Comparison of ENCODE assay signal across 11 cellular contexts in genomic region chr14:68459480-68460136, GRCh38.
DNase-seq lines count a peak whose midpoint lies in the region; ATAC-seq and TF ChIP-seq lines count a peak whose summit lies in the region.
"Had no signal": no experiment of that assay in that cellular context is flagged by ENCODE, and none has a peak within 500 bp of the region (broad histone marks: within the 10 kb centered on the region; RNA-seq: fewer than 3 reads in every experiment).

No MANE protein-coding gene starts in this region.

- H3K27ac ChIP-seq in CD8-positive, alpha-beta T cell (ENCODE audit: low read depth, low read length): no peak overlapping the region
- H3K27ac ChIP-seq in body of pancreas: peak overlapping the region; percentile 68 to 81 (median 74)
- peak overlapping the region; percentile 68 for H3K27ac ChIP-seq in skeletal muscle tissue (ENCODE audit: low read depth, low read length)

- no peaks in the 10 kb centered on the region for H3K4me1 ChIP-seq in CD8-positive, alpha-beta T cell (ENCODE audit: insufficient read depth, low read length)
- H3K4me1 ChIP-seq in body of pancreas: peaks cover 27% of the 10 kb centered on the region
- H3K4me1 ChIP-seq in skeletal muscle tissue (ENCODE audit: control insufficient read depth in 3 of 3, insufficient read depth in 3 of 3, low read length in 3 of 3): peaks cover 24 to 34% (median 25%) of the 10 kb centered on the region in 3 donors

- no peaks in the 10 kb centered on the region for H3K36me3 ChIP-seq in CD8-positive, alpha-beta T cell (ENCODE audit: insufficient read depth, low read length)
- H3K36me3 ChIP-seq in body of pancreas (replicated peaks in 1 of 2; ENCODE audit: insufficient read depth in 1 of 2, low read depth in 2 of 2) (no peaks in the 10 kb centered on the region), skeletal muscle tissue (ENCODE audit: control insufficient read depth in 3 of 3, insufficient read depth in 3 of 3, low read length in 3 of 3) (no peaks in the 10 kb centered on the region)

- H3K27me3 ChIP-seq in CD8-positive, alpha-beta T cell (ENCODE audit: insufficient read depth, low read length): no peaks in the 10 kb centered on the region
- H3K27me3 ChIP-seq in body of pancreas: no peaks in the 10 kb centered on the region
- no peaks in the 10 kb centered on the region for H3K27me3 ChIP-seq in skeletal muscle tissue (ENCODE audit: control insufficient read depth in 3 of 3, insufficient read depth in 3 of 3, low read length in 3 of 3)

- peaks cover 7% of the 10 kb centered on the region for H3K9me3 ChIP-seq in CD8-positive, alpha-beta T cell (ENCODE audit: low read length)
- H3K9me3 ChIP-seq in body of pancreas: peaks cover 0 to 1% (median 0%) of the 10 kb centered on the region in 3 donors
- peaks cover 0 to 4% (median 2%) of the 10 kb centered on the region in 3 donors for H3K9me3 ChIP-seq in skeletal muscle tissue (ENCODE audit: control insufficient read depth in 3 of 3, low read length in 3 of 3)

- no peak for ATAC-seq in CD8-positive, alpha-beta T cell
- ATAC-seq in body of pancreas: peak; percentile 19
- ATAC-seq in left lobe of liver: peak; percentile 3
- no peak for ATAC-seq in HG02759 (IDR thresholded peaks at IDR 0.05; ENCODE audit: unreplicated experiment)
- ATAC-seq in HG02678 (IDR thresholded peaks at IDR 0.05; ENCODE audit: unreplicated experiment): no peak
- no peak for ATAC-seq in HG03280 (IDR thresholded peaks at IDR 0.05; ENCODE audit: unreplicated experiment)

- TF ChIP-seq POLR2A in body of pancreas (IDR thresholded peaks at IDR 0.05): no peak

- no peak for DNase-seq in CD8-positive, alpha-beta T cell
- DNase-seq in body of pancreas (no peak), left lobe of liver (ENCODE audit: low spot score) (no peak), DMS 273 (lab: John Stamatoyannopoulos, UW; ENCODE audit: unreplicated experiment) (no peak)
- DNase-seq: activated effector memory CD4-positive, alpha-beta T cell treated with anti-CD3 and anti-CD28 coated beads, Interleukin-2, amount 50 U/mL, for 16 hours; NK-92 treated with Interleukin-12 subunit alpha and Interleukin-12 subunit beta, amount 100 ng/mL, for 24 hours had no signal

- no peak overlapping the region for H3K9ac ChIP-seq in skeletal muscle tissue (ENCODE audit: low read depth in 1 of 3, low read length in 3 of 3)

- no peak for TF ChIP-seq CTCF in CD8-positive, alpha-beta T cell (IDR thresholded peaks at IDR 0.05)
- TF ChIP-seq CTCF in body of pancreas (IDR thresholded peaks at IDR 0.05): no peak

- no peak overlapping the region for H3K4me3 Mint-ChIP-seq in CD8-positive, alpha-beta T cell

- no peak overlapping the region for H3K4me3 ChIP-seq in CD8-positive, alpha-beta T cell (ENCODE audit: low read depth, low read length)
- H3K4me3 ChIP-seq in body of pancreas: no peak overlapping the region
- H3K4me3 ChIP-seq in skeletal muscle tissue (ENCODE audit: low read length in 3 of 3): no peak overlapping the region
- H3K4me3 ChIP-seq: lung had no signal

- CTCF ChIA-PET in CD8-positive, alpha-beta T cell (lab: Charles Lee): interaction anchor here (1.1 to 1.2 kb wide), 3 partner anchors 8 to 65 kb away, joined by 3 read pairs; no protein-coding TSS in a partner anchor

- peaks cover 2% of the 10 kb centered on the region for H3K36me3 Mint-ChIP-seq in CD8-positive, alpha-beta T cell

- no peaks in the 10 kb centered on the region for H3K27me3 Mint-ChIP-seq in CD8-positive, alpha-beta T cell (ENCODE audit: low read depth)

- intact Hi-C loops in CD8-positive, alpha-beta T cell (cut with DNase I, micrococcal nuclease): loop anchor here in 1 of 2 experiments (10.0 kb wide), 1 partner anchor 135 kb away; no protein-coding TSS in a partner anchor
- intact Hi-C loops in body of pancreas (cut with DNase I): no loop called here

- H3K4me1 Mint-ChIP-seq in CD8-positive, alpha-beta T cell (ENCODE audit: low read depth): peaks cover 5% of the 10 kb centered on the region

- peak overlapping the region; percentile 29 for H3K27ac Mint-ChIP-seq in CD8-positive, alpha-beta T cell

- POLR2A ChIA-PET in CD8-positive, alpha-beta T cell (lab: Charles Lee): interaction anchor here (1.5 kb wide), 1 partner anchor 12 kb away, joined by 3 read pairs; no protein-coding TSS in a partner anchor

- WGBS in body of pancreas, 2 donors: 29 to 32% methylated on average over 5 of the region's 5 CpGs

- peaks cover 6% of the 10 kb centered on the region for H3K9me3 Mint-ChIP-seq in CD8-positive, alpha-beta T cell

Comparison
In these comparisons a context has a peak if more than half of its experiments do, and no peak if none do; other contexts are left out.
1. ATAC-seq: peak in body of pancreas (single experiment) and left lobe of liver (single experiment); none in CD8-positive, alpha-beta T cell (single experiment), HG02759 (single experiment), HG02678 (single experiment) and HG03280 (single experiment).